Comparison of ENCODE assay signal across 20 cellular contexts in the genomic region with DNA sequence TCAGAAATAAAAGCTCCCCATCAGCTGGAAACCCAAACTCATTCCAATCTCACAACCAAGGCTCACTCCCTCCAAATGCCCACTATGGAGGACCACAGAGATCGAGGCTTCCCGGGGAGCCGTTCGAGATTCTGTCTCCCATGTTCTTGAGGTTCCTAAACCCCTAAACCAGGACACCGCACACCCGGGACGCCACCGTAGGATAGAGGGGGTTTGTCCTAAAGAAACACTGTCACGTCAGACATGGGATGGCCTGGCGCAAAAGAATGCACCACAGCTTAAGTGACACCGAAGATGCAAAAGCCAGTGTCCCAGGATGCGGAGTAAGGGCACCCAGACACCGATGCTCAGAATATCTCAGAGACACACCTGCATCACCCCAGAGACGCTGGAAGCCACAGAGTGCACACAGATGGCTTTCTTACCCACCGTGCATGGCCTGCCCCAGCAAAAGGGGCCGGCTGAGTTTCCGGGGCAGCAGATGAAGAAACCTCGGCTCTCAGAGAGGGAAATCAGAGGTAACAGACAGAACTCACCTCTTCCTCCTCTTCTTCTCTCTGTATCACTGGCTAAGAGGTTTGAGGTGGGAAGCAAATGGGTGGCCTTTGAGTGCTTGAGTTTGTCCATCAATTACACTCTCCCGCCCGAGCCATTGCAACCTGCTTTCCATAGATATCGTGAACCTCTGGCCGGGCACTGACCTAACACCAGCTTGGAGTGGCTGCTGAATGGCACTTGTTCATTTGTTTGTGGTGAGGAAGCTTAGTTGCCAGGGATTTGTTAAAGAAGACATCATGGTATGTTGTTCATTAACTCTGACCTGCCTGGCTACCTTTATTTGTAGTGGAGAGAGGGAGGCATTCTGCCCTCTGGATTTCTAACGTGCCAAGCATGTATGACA.
A peak's percentile ranks its signal among the peaks of the same experiment; 100 is the strongest.
DNase-seq lines count a peak whose midpoint lies in the region; ATAC-seq and TF ChIP-seq lines count a peak whose summit lies in the region.
"Had no signal": no experiment of that assay in that cellular context is flagged by ENCODE, and none has a peak within 500 bp of the region (broad histone marks: within the 10 kb centered on the region; RNA-seq: fewer than 3 reads in every experiment).

No MANE protein-coding gene starts in this region.

- TF ChIP-seq CTCF in osteoblast (IDR thresholded peaks at IDR 0.05; ENCODE audit: extremely low read depth, low read depth, low read length): no peak

- no peak overlapping the region for H3K4me3 ChIP-seq in osteoblast (ENCODE audit: insufficient read depth, low read length)
- H3K4me3 ChIP-seq: ascending aorta, gastrocnemius medialis, HAP-1 had no signal

- H3K9me3 ChIP-seq in KOPT-K1 (ENCODE audit: insufficient read depth, low read length, poor library complexity, severe bottlenecking): no peaks in the 10 kb centered on the region
- no peaks in the 10 kb centered on the region for H3K9me3 ChIP-seq in osteoblast (ENCODE audit: low read depth, low read length)
- H3K9me3 ChIP-seq: ascending aorta, gastrocnemius medialis, HAP-1, SK-N-SH had no signal

- no peak overlapping the region for H2AFZ ChIP-seq in osteoblast (ENCODE audit: low read length)

- POLR2A ChIA-PET in activated CD4-positive, alpha-beta T cell treated with anti-CD3 and anti-CD28 coated beads, Interleukin-2, amount 10 ng/mL, durations not matched to agents 7 days and 5 days (lab: Charles Lee): no interaction called here

- H3K27ac ChIP-seq in KOPT-K1 (ENCODE audit: low read depth, low read length, poor library complexity, severe bottlenecking) (peak overlapping the region; percentile 42), osteoblast (ENCODE audit: low read depth, low read length) (no peak overlapping the region)
- H3K27ac ChIP-seq: ascending aorta, gastrocnemius medialis, KMS-11 had no signal

- H3K4me2 ChIP-seq in osteoblast (ENCODE audit: insufficient read depth, low read length): no peak overlapping the region
- H3K4me2 ChIP-seq: KMS-11, SK-N-SH had no signal

- no peaks in the 10 kb centered on the region for H3K79me2 ChIP-seq in osteoblast (ENCODE audit: insufficient read depth, low read length)

- peak overlapping the region; percentile 52 for H3K27ac Mint-ChIP-seq in activated CD4-positive, alpha-beta T cell treated with anti-CD3 and anti-CD28 coated beads, Interleukin-2, amount 10 ng/mL, durations not matched to agents 7 days and 5 days
- peak overlapping the region; percentile 74 to 85 for H3K27ac Mint-ChIP-seq in effector memory CD8-positive, alpha-beta T cell

- no peaks in the 10 kb centered on the region for H3K36me3 Mint-ChIP-seq in activated CD4-positive, alpha-beta T cell treated with anti-CD3 and anti-CD28 coated beads, Interleukin-2, amount 10 ng/mL, durations not matched to agents 7 days and 5 days (ENCODE audit: low read depth)
- H3K36me3 Mint-ChIP-seq in effector memory CD8-positive, alpha-beta T cell (ENCODE audit: insufficient read depth): peaks cover 10% of the 10 kb centered on the region

- no peaks in the 10 kb centered on the region for H3K4me1 ChIP-seq in osteoblast (ENCODE audit: insufficient read depth, low read length)
- H3K4me1 ChIP-seq: ascending aorta, gastrocnemius medialis, HAP-1 had no signal

- H3K9me3 Mint-ChIP-seq in activated CD4-positive, alpha-beta T cell treated with anti-CD3 and anti-CD28 coated beads, Interleukin-2, amount 10 ng/mL, durations not matched to agents 7 days and 5 days: no peaks in the 10 kb centered on the region
- no peaks in the 10 kb centered on the region for H3K9me3 Mint-ChIP-seq in effector memory CD8-positive, alpha-beta T cell

- ATAC-seq in effector memory CD8-positive, alpha-beta T cell (replicated peaks): peak; percentile 46
- no peak for ATAC-seq in GM21381 (IDR thresholded peaks at IDR 0.05; ENCODE audit: unreplicated experiment)
- ATAC-seq: gastrocnemius medialis, left lobe of liver had no signal

- H3K27me3 Mint-ChIP-seq in activated CD4-positive, alpha-beta T cell treated with anti-CD3 and anti-CD28 coated beads, Interleukin-2, amount 10 ng/mL, durations not matched to agents 7 days and 5 days: peaks cover 10% of the 10 kb centered on the region
- H3K27me3 Mint-ChIP-seq in effector memory CD8-positive, alpha-beta T cell: no peaks in the 10 kb centered on the region

- CTCF ChIA-PET in activated CD4-positive, alpha-beta T cell treated with anti-CD3 and anti-CD28 coated beads, Interleukin-2, amount 10 ng/mL, durations not matched to agents 7 days and 5 days (lab: Charles Lee): interaction anchor here (1.3 kb wide), 1 partner anchor 86 kb away, joined by 3 read pairs; no protein-coding TSS in a partner anchor

- peaks cover 10% of the 10 kb centered on the region for H3K4me1 Mint-ChIP-seq in activated CD4-positive, alpha-beta T cell treated with anti-CD3 and anti-CD28 coated beads, Interleukin-2, amount 10 ng/mL, durations not matched to agents 7 days and 5 days
- peaks cover 13 to 15% of the 10 kb centered on the region in 2 donors for H3K4me1 Mint-ChIP-seq in effector memory CD8-positive, alpha-beta T cell (ENCODE audit: low read depth in 2 of 2)

- peaks cover 30% of the 10 kb centered on the region for H3K27me3 ChIP-seq in osteoblast (ENCODE audit: insufficient read depth, low read length)
- H3K27me3 ChIP-seq: ascending aorta, gastrocnemius medialis had no signal

- no peaks in the 10 kb centered on the region for H4K20me1 ChIP-seq in osteoblast (ENCODE audit: insufficient read depth, low read length)

- H3K36me3 ChIP-seq in KOPT-K1 (ENCODE audit: insufficient read depth, low read length) (no peaks in the 10 kb centered on the region), osteoblast (ENCODE audit: insufficient read depth, low read length) (no peaks in the 10 kb centered on the region)
- H3K36me3 ChIP-seq: ascending aorta, gastrocnemius medialis, HAP-1 had no signal

- DNase-seq in activated CD4-positive, alpha-beta T cell treated with anti-CD3 and anti-CD28 coated beads, Interleukin-2, amount 10 ng/mL, durations not matched to agents 7 days and 5 days: no peak
- no peak for DNase-seq in activated CD4-positive, alpha-beta T cell treated with anti-CD3 and anti-CD28 coated beads, Interleukin-2, amount 50 U/mL, for 48 hours
- DNase-seq in effector memory CD8-positive, alpha-beta T cell: no peak
- DNase-seq in osteoblast (ENCODE audit: insufficient read length, low spot score, missing footprints): peak; percentile 44
- no peak for DNase-seq in ureter (ENCODE audit: low spot score)
- DNase-seq in NCI-H748 treated with DMSO at 0.1 percent for 48 hours (lab: John Stamatoyannopoulos, UW): no peak
- DNase-seq: 8988T, C1 segment of cervical spinal cord, cortex of kidney, DMS53, gastrocnemius medialis, NCI-H1105 treated with DMSO at 0.1 percent for 48 hours, NCI-H774 had no signal

- no peak overlapping the region for H3K4me3 Mint-ChIP-seq in activated CD4-positive, alpha-beta T cell treated with anti-CD3 and anti-CD28 coated beads, Interleukin-2, amount 10 ng/mL, durations not matched to agents 7 days and 5 days
- no peak overlapping the region for H3K4me3 Mint-ChIP-seq in effector memory CD8-positive, alpha-beta T cell
